Comparison of ENCODE assay signal across 9 cellular contexts in the genomic region with DNA sequence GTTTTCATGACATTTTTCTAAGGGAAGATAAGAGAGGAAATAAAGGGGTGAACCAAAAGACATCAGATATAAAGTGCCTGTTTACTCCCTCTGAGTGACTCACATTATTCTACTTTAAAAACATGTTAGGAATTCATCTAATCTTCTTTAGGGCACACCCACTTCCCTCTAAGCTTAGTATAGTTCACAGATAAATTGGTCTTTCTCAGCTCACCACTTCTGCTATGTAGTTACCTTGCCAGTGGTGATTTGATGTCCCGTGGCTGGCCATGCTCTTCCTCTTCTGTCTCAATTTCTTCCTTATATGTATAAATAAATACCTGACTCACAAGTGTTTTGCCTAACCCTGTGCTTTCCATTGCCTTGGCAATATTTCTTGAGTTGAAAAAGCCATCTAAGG.
DNase-seq lines count a peak whose midpoint lies in the region; ATAC-seq and TF ChIP-seq lines count a peak whose summit lies in the region.
"Had no signal": no experiment of that assay in that cellular context is flagged by ENCODE, and none has a peak within 500 bp of the region (broad histone marks: within the 10 kb centered on the region; RNA-seq: fewer than 3 reads in every experiment).

No MANE protein-coding gene starts in this region.

- peak overlapping the region; percentile 63 for H3K27ac ChIP-seq in iPS-20b (ENCODE audit: low read length)
- no peak overlapping the region for H3K27ac ChIP-seq in upper lobe of right lung

- no peaks in the 10 kb centered on the region for H3K9me3 ChIP-seq in iPS-20b (ENCODE audit: insufficient read depth, low read depth, low read length)
- H3K9me3 ChIP-seq in upper lobe of right lung, result no peaks in the 10 kb centered on the region

- ATAC-seq in upper lobe of right lung, result peak; percentile 71

- H3K27me3 ChIP-seq in iPS-20b (ENCODE audit: insufficient read depth, low read length) (no peaks in the 10 kb centered on the region), upper lobe of right lung (no peaks in the 10 kb centered on the region)

- no peak overlapping the region for H3K4me3 ChIP-seq in iPS-20b (ENCODE audit: low read length)
- no peak overlapping the region for H3K4me3 ChIP-seq in upper lobe of right lung

- TF ChIP-seq CTCF in upper lobe of right lung (IDR thresholded peaks at IDR 0.05), result no peak

- DNase-seq in Kasumi-1 (lab: John Stamatoyannopoulos, UW) (peak; percentile 14 to 35), amniotic stem cell (lab: John Stamatoyannopoulos, UW) (peak; percentile 57), upper lobe of right lung (no peak), NCI-H510A treated with DMSO at 0.1 percent for 48 hours (lab: John Stamatoyannopoulos, UW) (no peak), middle frontal gyrus (ENCODE audit: extremely low spot score, low spot score) (no peak), HuH-7 (ENCODE audit: low spot score) (no peak)
- no peak for DNase-seq in activated CD4-positive, CD25-positive, alpha-beta regulatory T cell (lab: John Stamatoyannopoulos, UW)
- DNase-seq: activated B cell treated with CpG ODN at 0.5 μM for 24 hours had no signal

- H3K36me3 ChIP-seq in iPS-20b (ENCODE audit: insufficient read depth, low read depth, low read length) (no peaks in the 10 kb centered on the region), upper lobe of right lung (no peaks in the 10 kb centered on the region)

- no peak overlapping the region for H3K9ac ChIP-seq in iPS-20b (ENCODE audit: low read depth, low read length)

- intact Hi-C loops in upper lobe of right lung (cut with DNase I), result no loop called here

- H3K4me1 ChIP-seq in iPS-20b (ENCODE audit: insufficient read depth, low read length) (peaks cover 10% of the 10 kb centered on the region), upper lobe of right lung (peaks cover 11% of the 10 kb centered on the region)

Comparison
In these comparisons a context has a peak if more than half of its experiments do, and no peak if none do; other contexts are left out.
1. DNase-seq: peak in Kasumi-1 (2 of 2) and amniotic stem cell (single experiment); none in upper lobe of right lung (single experiment), NCI-H510A treated with DMSO at 0.1 percent for 48 hours (single experiment), middle frontal gyrus (single experiment), activated CD4-positive, CD25-positive, alpha-beta regulatory T cell (0 of 4) and HuH-7 (single experiment).